Comparison of ENCODE assay signal across 20 cellular contexts in genomic region chr1:64357376-64357775, GRCh38.
A peak's percentile ranks its signal among the peaks of the same experiment; 100 is the strongest.
DNase-seq lines count a peak whose midpoint lies in the region; ATAC-seq and TF ChIP-seq lines count a peak whose summit lies in the region.
"Had no signal": no experiment of that assay in that cellular context is flagged by ENCODE, and none has a peak within 500 bp of the region (broad histone marks: within the 10 kb centered on the region; RNA-seq: fewer than 3 reads in every experiment).

No MANE protein-coding gene starts in this region.

- H3K27me3 Mint-ChIP-seq in GM23338 (ENCODE audit: insufficient read depth, low read depth, poor library complexity): peaks cover 14% of the 10 kb centered on the region
- H3K27me3 Mint-ChIP-seq in mesothelial cell of epicardium (ENCODE audit: low read depth): peaks cover 36% of the 10 kb centered on the region

- peaks cover 50% of the 10 kb centered on the region for H3K4me1 ChIP-seq in GM23338 (ENCODE audit: insufficient read depth)
- peaks cover 34% of the 10 kb centered on the region for H3K4me1 ChIP-seq in HUES64 (ENCODE audit: insufficient read depth, low read length)
- peaks cover 23% of the 10 kb centered on the region for H3K4me1 ChIP-seq in iPS-15b (ENCODE audit: control insufficient read depth, insufficient read depth, low read length)
- H3K4me1 ChIP-seq: Caco-2, HAP-1 had no signal

- H3K4me3 ChIP-seq in GM23338: peak overlapping the region; percentile 37
- peak overlapping the region; percentile 50 for H3K4me3 ChIP-seq in HUES64 (ENCODE audit: low read length)
- peak overlapping the region; percentile 64 for H3K4me3 ChIP-seq in iPS-15b (ENCODE audit: low read depth, low read length)
- H3K4me3 ChIP-seq: HAP-1, K562 had no signal

- H3K27ac Mint-ChIP-seq in GM23338 (no peak overlapping the region), mesothelial cell of epicardium (peak overlapping the region; percentile 60)
- H3K27ac Mint-ChIP-seq: CD14-positive monocyte had no signal

- no peak overlapping the region for H3K9ac ChIP-seq in HUES64 (ENCODE audit: low read depth, low read length)
- H3K9ac ChIP-seq in iPS-15b (ENCODE audit: low read depth, low read length): no peak overlapping the region

- no peaks in the 10 kb centered on the region for H3K9me3 ChIP-seq in HUES64 (ENCODE audit: insufficient read depth, low read depth, low read length)
- no peaks in the 10 kb centered on the region for H3K9me3 ChIP-seq in iPS-15b (ENCODE audit: control insufficient read depth, insufficient read depth, low read length)
- H3K9me3 ChIP-seq: Caco-2, HAP-1 had no signal

- H4K20me1 ChIP-seq in GM23338 (replicated peaks; ENCODE audit: insufficient read depth): no peaks in the 10 kb centered on the region

- no peak for TF ChIP-seq CTCF in GM23338 (conservative IDR thresholded peaks at IDR 0.05; ENCODE audit: low read depth in 2 of 2)
- TF ChIP-seq CTCF in mesothelial cell of epicardium (IDR thresholded peaks at IDR 0.05; ENCODE audit: unreplicated experiment): no peak

- peak; percentile 93 for ATAC-seq in GM23338
- ATAC-seq: K562, PC-3 had no signal

- H3K9me2 ChIP-seq in GM23338 (ENCODE audit: insufficient read depth): no peaks in the 10 kb centered on the region

- no peaks in the 10 kb centered on the region for H3K36me3 ChIP-seq in GM23338 (ENCODE audit: insufficient read depth)
- H3K36me3 ChIP-seq in HUES64 (ENCODE audit: insufficient read depth, low read length): no peaks in the 10 kb centered on the region
- no peaks in the 10 kb centered on the region for H3K36me3 ChIP-seq in iPS-15b (ENCODE audit: control insufficient read depth, insufficient read depth, low read length)
- H3K36me3 ChIP-seq: HAP-1 had no signal

- no peaks in the 10 kb centered on the region for H3F3A ChIP-seq in GM23338 (replicated peaks; ENCODE audit: low read depth)

- H3K36me3 Mint-ChIP-seq in GM23338 (ENCODE audit: low read depth) (peaks cover 12% of the 10 kb centered on the region; the same call in 2 of the 3 replicates), mesothelial cell of epicardium (no peaks in the 10 kb centered on the region)
- H3K36me3 Mint-ChIP-seq: CD14-positive monocyte had no signal

- H3K4me3 Mint-ChIP-seq in GM23338 (peak overlapping the region; percentile 35; the same call in 1 of the 3 replicates), mesothelial cell of epicardium (no peak overlapping the region)
- H3K4me3 Mint-ChIP-seq: CD14-positive monocyte had no signal

- peak overlapping the region; percentile 2; the same call in 1 of the 2 replicates for H2AFZ ChIP-seq in GM23338

- H3K9me3 Mint-ChIP-seq in GM23338 (peaks cover 11% of the 10 kb centered on the region), mesothelial cell of epicardium (no peaks in the 10 kb centered on the region)

- H3K27me3 ChIP-seq in GM23338 (ENCODE audit: insufficient read depth): peaks cover 6% of the 10 kb centered on the region; the same call in 1 of the 2 replicates
- H3K27me3 ChIP-seq in HUES64 (ENCODE audit: insufficient read depth, low read length): peaks cover 34% of the 10 kb centered on the region
- peaks cover 4% of the 10 kb centered on the region for H3K27me3 ChIP-seq in iPS-15b (ENCODE audit: control insufficient read depth, insufficient read depth, low read length)

- H3K4me1 Mint-ChIP-seq in GM23338: peaks cover 48% of the 10 kb centered on the region
- H3K4me1 Mint-ChIP-seq in mesothelial cell of epicardium: peaks cover 28% of the 10 kb centered on the region
- H3K4me1 Mint-ChIP-seq: CD14-positive monocyte had no signal

- WGBS in HUES64: 4% methylated on average over 3 of the region's 6 CpGs

- H3K27ac ChIP-seq in GM23338 (ENCODE audit: low read depth) (no peak overlapping the region), HUES64 (ENCODE audit: low read depth, low read length) (peak overlapping the region; percentile 19; the same call in 1 of the 2 replicates)
- H3K27ac ChIP-seq: HL-60, RWPE1 had no signal

- H3K79me2 ChIP-seq in GM23338 (replicated peaks; ENCODE audit: insufficient read depth): no peaks in the 10 kb centered on the region

- H3K4me2 ChIP-seq in GM23338: peak overlapping the region; percentile 76

- peak; percentile 42 for DNase-seq in GM23338 (ENCODE audit: low spot score)
- no peak for DNase-seq in mesothelial cell of epicardium (ENCODE audit: low spot score in 2 of 2, unreplicated experiment in 2 of 2)
- DNase-seq in NCI-H146 treated with DMSO at 0.1 percent for 48 hours (lab: John Stamatoyannopoulos, UW; ENCODE audit: unreplicated experiment): no peak
- no peak for DNase-seq in T1000 (lab: John Stamatoyannopoulos, UW)
- DNase-seq in effector CD4-positive, alpha-beta T cell: no peak
- DNase-seq: ACHN, AML-193, Caco-2, DMS153, NCI-H1417, NCI-H1930, NCI-H446, PC-3 had no signal

TF ChIP-seq in GM23338, 12 proteins besides CTCF, POLR2A, EP300 and RAD21 (continues in another document):
- TF ChIP-seq EZH2phosphoT487 (IDR thresholded peaks at IDR 0.05; ENCODE audit: unreplicated experiment): no peak
- no peak for TF ChIP-seq ZNF114 (CRISPR knock-in tag; IDR thresholded peaks at IDR 0.05)
- no peak for TF ChIP-seq ZNF462 (CRISPR knock-in tag; IDR thresholded peaks at IDR 0.05)
- no peak for TF ChIP-seq POLR2AphosphoS5 (IDR thresholded peaks at IDR 0.05; ENCODE audit: low read depth)
